In the genomic region with DNA sequence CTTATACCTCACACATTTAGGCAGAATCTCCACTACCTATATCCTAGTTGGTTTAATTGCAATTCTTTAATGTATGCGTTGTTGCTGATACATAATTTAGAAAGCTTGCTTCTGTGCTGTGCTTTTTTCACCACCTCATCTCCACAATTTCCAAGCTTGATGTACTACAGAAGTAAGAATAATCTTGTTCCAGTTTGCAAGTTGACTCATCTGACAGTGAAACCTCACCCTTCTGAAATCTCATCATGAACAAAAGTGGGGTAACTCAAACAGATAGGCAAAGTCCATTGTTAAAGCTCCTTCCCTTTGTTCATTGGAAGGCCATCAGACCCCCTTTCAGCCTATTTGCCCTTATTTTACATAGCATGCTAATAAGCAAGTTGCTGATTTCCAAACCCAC, we compare ENCODE assay signal across 1 cellular context.
TF ChIP-seq lines count a peak whose summit lies in the region.

No MANE protein-coding gene starts in this region.

TF ChIP-seq in IMR-90, 13 proteins besides CTCF, POLR2A, EP300 and RAD21:
- TF ChIP-seq BHLHE40 (IDR thresholded peaks at IDR 0.05; ENCODE audit: low read depth, low read length): no peak
- TF ChIP-seq RFX5 (IDR thresholded peaks at IDR 0.05; ENCODE audit: low read depth, low read length): no peak
- TF ChIP-seq MAFK (IDR thresholded peaks at IDR 0.05; ENCODE audit: low read depth, low read length): no peak
- TF ChIP-seq, protein P1, sequence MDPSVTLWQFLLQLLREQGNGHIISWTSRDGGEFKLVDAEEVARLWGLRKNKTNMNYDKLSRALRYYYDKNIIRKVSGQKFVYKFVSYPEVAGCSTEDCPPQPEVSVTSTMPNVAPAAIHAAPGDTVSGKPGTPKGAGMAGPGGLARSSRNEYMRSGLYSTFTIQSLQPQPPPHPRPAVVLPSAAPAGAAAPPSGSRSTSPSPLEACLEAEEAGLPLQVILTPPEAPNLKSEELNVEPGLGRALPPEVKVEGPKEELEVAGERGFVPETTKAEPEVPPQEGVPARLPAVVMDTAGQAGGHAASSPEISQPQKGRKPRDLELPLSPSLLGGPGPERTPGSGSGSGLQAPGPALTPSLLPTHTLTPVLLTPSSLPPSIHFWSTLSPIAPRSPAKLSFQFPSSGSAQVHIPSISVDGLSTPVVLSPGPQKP (IDR thresholded peaks at IDR 0.05; ENCODE audit: borderline replicate concordance, low read depth, low read length): no peak
- TF ChIP-seq CHD1 (IDR thresholded peaks at IDR 0.05; ENCODE audit: low read depth, low read length): no peak
- TF ChIP-seq, protein P2, sequence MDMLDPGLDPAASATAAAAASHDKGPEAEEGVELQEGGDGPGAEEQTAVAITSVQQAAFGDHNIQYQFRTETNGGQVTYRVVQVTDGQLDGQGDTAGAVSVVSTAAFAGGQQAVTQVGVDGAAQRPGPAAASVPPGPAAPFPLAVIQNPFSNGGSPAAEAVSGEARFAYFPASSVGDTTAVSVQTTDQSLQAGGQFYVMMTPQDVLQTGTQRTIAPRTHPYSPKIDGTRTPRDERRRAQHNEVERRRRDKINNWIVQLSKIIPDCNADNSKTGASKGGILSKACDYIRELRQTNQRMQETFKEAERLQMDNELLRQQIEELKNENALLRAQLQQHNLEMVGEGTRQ (IDR thresholded peaks at IDR 0.05; ENCODE audit: low read depth, low read length): no peak
- no peak for TF ChIP-seq FOS (IDR thresholded peaks at IDR 0.05; ENCODE audit: low read depth, low read length)
- TF ChIP-seq MXI1 (IDR thresholded peaks at IDR 0.05; ENCODE audit: borderline replicate concordance, low read depth, low read length): no peak
- no peak for TF ChIP-seq CEBPB (IDR thresholded peaks at IDR 0.05; ENCODE audit: low read depth, low read length)
- TF ChIP-seq MAZ (IDR thresholded peaks at IDR 0.05; ENCODE audit: borderline replicate concordance, low read depth, low read length): no peak
- no peak for TF ChIP-seq NFE2L2 (IDR thresholded peaks at IDR 0.05; ENCODE audit: low read depth, low read length)
- no peak for TF ChIP-seq RCOR1 (IDR thresholded peaks at IDR 0.05; ENCODE audit: insufficient replicate concordance, low read length)
- no peak for TF ChIP-seq SMC3 (IDR thresholded peaks at IDR 0.05; ENCODE audit: low read depth, low read length)
